ENCODE assay signal across 22 cellular contexts in genomic region chr9:34560574-34561229, GRCh38. TPM values are rescaled to one million over a fixed set of nuclear protein-coding genes. Genes with fewer than 3 reads are reported as not detected.
DNase-seq lines count a peak whose midpoint lies in the region; ATAC-seq and TF ChIP-seq lines count a peak whose summit lies in the region.
"Had no signal": no experiment of that assay in that cellular context is flagged by ENCODE, and none has a peak within 500 bp of the region (broad histone marks: within the 10 kb centered on the region; RNA-seq: fewer than 3 reads in every experiment).

No MANE protein-coding gene starts in this region.

- WGBS in SK-N-SH (ENCODE audit: low lambda C conversion rate): 80% methylated on average over 18 of the region's 21 CpGs

- H3F3A ChIP-seq in SK-N-SH (replicated peaks; ENCODE audit: insufficient read depth): no peaks in the 10 kb centered on the region

- ATAC-seq in SK-N-SH treated with all-trans-retinoic acid at 6 μM for 48 hours (no peak; the same call in 2 of the 3 replicates), GM19351 (IDR thresholded peaks at IDR 0.05; ENCODE audit: unreplicated experiment) (no peak), GM18498 (IDR thresholded peaks at IDR 0.05; ENCODE audit: unreplicated experiment) (no peak), HG02642 (IDR thresholded peaks at IDR 0.05; ENCODE audit: poor library complexity, unreplicated experiment) (no peak)

- no peaks in the 10 kb centered on the region for H3K27me3 ChIP-seq in SK-N-SH (ENCODE audit: insufficient read depth)
- H3K27me3 ChIP-seq in left ventricle myocardium inferior (ENCODE audit: low read depth): peaks cover 31% of the 10 kb centered on the region
- H3K27me3 ChIP-seq: ascending aorta had no signal

- H3K9me3 ChIP-seq in SK-N-SH (no peaks in the 10 kb centered on the region), left ventricle myocardium inferior (replicated peaks) (no peaks in the 10 kb centered on the region)
- H3K9me3 ChIP-seq: ascending aorta, BLaER1 had no signal

- no peak for TF ChIP-seq RAD21 in SK-N-SH (IDR thresholded peaks at IDR 0.05; ENCODE audit: low read length)

- no peak overlapping the region; the same call in 1 of the 2 replicates for H3K4me2 ChIP-seq in SK-N-SH
- H3K4me2 ChIP-seq: BLaER1, PC-9 had no signal

- peaks cover 25% of the 10 kb centered on the region for H3K36me3 Mint-ChIP-seq in neural crest cell (ENCODE audit: low read depth)
- peaks cover 16% of the 10 kb centered on the region for H3K36me3 Mint-ChIP-seq in type B pancreatic cell
- H3K36me3 Mint-ChIP-seq: stimulated activated naive B cell treated with anti-CD40 and anti-IgM and Interleukin-4, amounts not matched to agents 10 μg/mL and 1 μg/mL and 100 μg/mL, for 72 hours had no signal

- intact Hi-C loops in left ventricle myocardium inferior (cut with micrococcal nuclease): no loop called here

- H3K36me3 ChIP-seq in SK-N-SH (replicated peaks in 1 of 2; ENCODE audit: control insufficient read depth in 1 of 2, insufficient read depth in 2 of 2, low read length in 1 of 2): no peaks in the 10 kb centered on the region
- H3K36me3 ChIP-seq in left ventricle myocardium inferior: no peaks in the 10 kb centered on the region
- H3K36me3 ChIP-seq: ascending aorta, BLaER1, heart right ventricle, upper lobe of left lung had no signal

- POLR2A ChIA-PET in SK-N-SH (lab: Yijun Ruan, JAX): no interaction called here

- no peaks in the 10 kb centered on the region for H3K9me2 ChIP-seq in SK-N-SH

- H3K4me1 Mint-ChIP-seq in neural crest cell: peaks cover 60% of the 10 kb centered on the region
- H3K4me1 Mint-ChIP-seq in type B pancreatic cell (ENCODE audit: unreplicated experiment): peaks cover 62% of the 10 kb centered on the region
- H3K4me1 Mint-ChIP-seq: stimulated activated naive B cell treated with anti-CD40 and anti-IgM and Interleukin-4, amounts not matched to agents 10 μg/mL and 1 μg/mL and 100 μg/mL, for 72 hours had no signal

- H3K4me3 ChIP-seq in SK-N-SH (ENCODE audit: low read depth in 2 of 2, low read length in 1 of 2) (no peak overlapping the region), left ventricle myocardium inferior (no peak overlapping the region)
- H3K4me3 ChIP-seq: ascending aorta, BLaER1, PC-9, upper lobe of left lung had no signal

- DNase-seq in SK-N-SH: peak; percentile 70
- DNase-seq in left ventricle myocardium inferior: no peak
- no peak for DNase-seq in neural crest cell (ENCODE audit: low read depth, low spot score)
- no peak for DNase-seq in type B pancreatic cell (ENCODE audit: extremely low spot score, unreplicated experiment)
- DNase-seq: activated CD4-positive, alpha-beta T cell treated with anti-CD3 and anti-CD28 coated beads for 48 hours; activated naive CD4-positive, alpha-beta T cell treated with Interleukin-2 at 50 U/mL for 16 hours; DMS 273 treated with DMSO at 0.1 percent for 48 hours; islet precursor cell; NCI-H69; PC-9; stimulated activated CD4-positive, alpha-beta T cell treated with anti-CD3 and anti-CD28 coated beads, Interleukin-12 subunit alpha, Interleukin-12 subunit beta, amount 100 ng/mL, for 4 hours; stimulated activated naive B cell treated with anti-CD40 and anti-IgM and Interleukin-4, amounts not matched to agents 10 μg/mL and 1 μg/mL and 100 μg/mL, for 72 hours had no signal

- H3K4me3 Mint-ChIP-seq in neural crest cell (no peak overlapping the region), type B pancreatic cell (peak overlapping the region; percentile 54)
- H3K4me3 Mint-ChIP-seq: stimulated activated naive B cell treated with anti-CD40 and anti-IgM and Interleukin-4, amounts not matched to agents 10 μg/mL and 1 μg/mL and 100 μg/mL, for 72 hours had no signal

- H3K9me3 Mint-ChIP-seq in neural crest cell (peaks cover 4% of the 10 kb centered on the region), type B pancreatic cell (peaks cover 5% of the 10 kb centered on the region)
- H3K9me3 Mint-ChIP-seq: stimulated activated naive B cell treated with anti-CD40 and anti-IgM and Interleukin-4, amounts not matched to agents 10 μg/mL and 1 μg/mL and 100 μg/mL, for 72 hours had no signal

- peaks cover 0 to 70% of the 10 kb centered on the region in 2 experiments; a peak in 2 of 4 replicates for H3K4me1 ChIP-seq in SK-N-SH (ENCODE audit: control insufficient read depth in 1 of 2, insufficient read depth in 2 of 2, low read depth in 1 of 2, low read length in 1 of 2)
- peaks cover 26% of the 10 kb centered on the region for H3K4me1 ChIP-seq in left ventricle myocardium inferior
- H3K4me1 ChIP-seq: ascending aorta, BLaER1 had no signal

- H3K27ac ChIP-seq in SK-N-SH (ENCODE audit: low read depth in 2 of 2, low read length in 1 of 2) (peak overlapping the region in 1 of 2 experiments; percentile 74; a peak in 2 of 4 replicates), left ventricle myocardium inferior (replicated peaks) (peak overlapping the region; percentile 58)
- H3K27ac ChIP-seq: ascending aorta, BLaER1, PC-9, upper lobe of left lung had no signal

- TF ChIP-seq CTCF in SK-N-SH (IDR thresholded peaks at IDR 0.05) (no peak), left ventricle myocardium inferior (IDR thresholded peaks at IDR 0.05; ENCODE audit: borderline replicate concordance) (no peak), neural crest cell (conservative IDR thresholded peaks at IDR 0.05) (no peak), type B pancreatic cell (conservative IDR thresholded peaks at IDR 0.05) (no peak)

- CTCF ChIA-PET in SK-N-SH (lab: Yijun Ruan, JAX): interaction anchor here (0.7 to 18.0 kb wide), 8 partner anchors 7 to 97 kb away, joined by 3 to 507 read pairs (median 6); partner anchors contain the start of gene CNTFR

- H3K9ac ChIP-seq in SK-N-SH: no peak overlapping the region
- H3K9ac ChIP-seq: BLaER1 had no signal

- H3K27ac Mint-ChIP-seq in neural crest cell (ENCODE audit: unreplicated experiment) (peak overlapping the region; percentile 75), type B pancreatic cell (peak overlapping the region; percentile 47)
- H3K27ac Mint-ChIP-seq: stimulated activated naive B cell treated with anti-CD40 and anti-IgM and Interleukin-4, amounts not matched to agents 10 μg/mL and 1 μg/mL and 100 μg/mL, for 72 hours had no signal

- H4K20me1 ChIP-seq in SK-N-SH (ENCODE audit: insufficient read depth): no peaks in the 10 kb centered on the region
- H4K20me1 ChIP-seq: BLaER1 had no signal

- no peak overlapping the region for H2AFZ ChIP-seq in SK-N-SH (ENCODE audit: low read depth)
- H2AFZ ChIP-seq: PC-9 had no signal

- TF ChIP-seq EP300 in SK-N-SH (IDR thresholded peaks at IDR 0.05; ENCODE audit: borderline replicate concordance in 1 of 2, low read depth in 1 of 2, low read length in 1 of 2): no peak

- H3K27me3 Mint-ChIP-seq in neural crest cell (ENCODE audit: low read depth) (no peaks in the 10 kb centered on the region), type B pancreatic cell (peaks cover 49% of the 10 kb centered on the region)

- H3K79me2 ChIP-seq in SK-N-SH (ENCODE audit: insufficient read depth): no peaks in the 10 kb centered on the region

TF ChIP-seq in SK-N-SH, 30 proteins besides CTCF, POLR2A, EP300 and RAD21:
- TF ChIP-seq GATA2 (CRISPR knock-in tag; IDR thresholded peaks at IDR 0.05): peak; percentile 19; the same call in 1 of the 2 replicates
- TF ChIP-seq RFX5 (IDR thresholded peaks at IDR 0.05; ENCODE audit: low read length): no peak
- TF ChIP-seq PBX3 (IDR thresholded peaks at IDR 0.05): no peak

TF ChIP-seq in SK-N-SH treated with all-trans-retinoic acid at 6 μM for 48 hours, 23 proteins besides CTCF, POLR2A, EP300 and RAD21:
- TF ChIP-seq CSDC2 (CRISPR knock-in tag; IDR thresholded peaks at IDR 0.05): no peak
- no peak for TF ChIP-seq BACH2 (CRISPR knock-in tag; IDR thresholded peaks at IDR 0.05; ENCODE audit: borderline replicate concordance)
- TF ChIP-seq ZNF70 (CRISPR knock-in tag; IDR thresholded peaks at IDR 0.05): no peak
- no peak for TF ChIP-seq ZNF8 (CRISPR knock-in tag; IDR thresholded peaks at IDR 0.05)
- TF ChIP-seq TCF4 (CRISPR knock-in tag; IDR thresholded peaks at IDR 0.05; ENCODE audit: borderline replicate concordance): no peak
- no peak for TF ChIP-seq ZC3H10 (CRISPR knock-in tag; IDR thresholded peaks at IDR 0.05)
- no peak for TF ChIP-seq RARB (CRISPR knock-in tag; IDR thresholded peaks at IDR 0.05)
- no peak for TF ChIP-seq CSRNP3 (CRISPR knock-in tag; IDR thresholded peaks at IDR 0.05)

RNA-seq across cellular contexts. Expression of gene CNTFR, which starts 28.8 kb away (rescaled TPM):
- polyA plus RNA-seq in SK-N-SH (2012; rRNA removed): 1.8 and 3.7 TPM in 2 replicates
- 2.5 and 5.0 TPM in 2 replicates for polyA plus RNA-seq in SK-N-SH (2012; cell fraction: cytosol; rRNA removed)
- 1.2 and 2.3 TPM in 2 replicates for polyA plus RNA-seq in SK-N-SH (2012; cell fraction: nucleus; rRNA removed)
- 4.6 TPM for total RNA-seq in left ventricle myocardium inferior
- 112 and 115 TPM in 2 replicates for total RNA-seq in neural crest cell
- 3.5 and 24.2 TPM in 2 replicates for total RNA-seq in type B pancreatic cell (ENCODE audit: low replicate concordance)
- total RNA-seq: A172, dermis blood vessel endothelial cell, PC-9 had no signal

RNA-seq across cellular contexts. Expression of gene ENHO, which starts 37.9 kb away (rescaled TPM):
- polyA plus RNA-seq in SK-N-SH (2012; rRNA removed): 1.2 and 1.5 TPM in 2 replicates
- polyA plus RNA-seq in SK-N-SH (2012; cell fraction: cytosol; rRNA removed): 0.44 and 1.2 TPM in 2 replicates
- 0.18 and 1.0 TPM in 2 replicates for polyA plus RNA-seq in SK-N-SH (2012; cell fraction: nucleus; rRNA removed)
- not detected for total RNA-seq in left ventricle myocardium inferior
- total RNA-seq in neural crest cell: 12.0 and 13.2 TPM in 2 replicates
- 0.95 and 5.5 TPM in 2 replicates for total RNA-seq in type B pancreatic cell (ENCODE audit: low replicate concordance)
- total RNA-seq: ascending aorta, dermis blood vessel endothelial cell, PC-9 had no signal

RNA-seq across cellular contexts. Expression of gene RPP25L, which starts 51.2 kb away (rescaled TPM):
- polyA plus RNA-seq in SK-N-SH (2012; rRNA removed): 46.3 and 47.6 TPM in 2 replicates
- 22.6 and 32.3 TPM in 2 replicates for polyA plus RNA-seq in SK-N-SH (2012; cell fraction: cytosol; rRNA removed)
- polyA plus RNA-seq in SK-N-SH (2012; cell fraction: nucleus; rRNA removed): 21.7 and 29.2 TPM in 2 replicates
- total RNA-seq in left ventricle myocardium inferior: 42.8 TPM
- 22.7 and 23.8 TPM in 2 replicates for total RNA-seq in neural crest cell
- 30.2 and 31.8 TPM in 2 replicates for total RNA-seq in type B pancreatic cell (ENCODE audit: low replicate concordance)

RNA-seq across cellular contexts. Expression of gene DCTN3, which starts 59.6 kb away (rescaled TPM):
- 210 and 300 TPM in 2 replicates for polyA plus RNA-seq in SK-N-SH (2012; rRNA removed)
- 232 and 236 TPM in 2 replicates for polyA plus RNA-seq in SK-N-SH (2012; cell fraction: cytosol; rRNA removed)
- 163 and 193 TPM in 2 replicates for polyA plus RNA-seq in SK-N-SH (2012; cell fraction: nucleus; rRNA removed)
- total RNA-seq in left ventricle myocardium inferior (135 TPM), neural crest cell (92.1 and 102 TPM in 2 replicates), type B pancreatic cell (ENCODE audit: low replicate concordance) (81.6 and 93.4 TPM in 2 replicates)
